ENCODE assay signal across 17 cellular contexts in genomic region chr16:84362410-84362809, GRCh38. TPM values are rescaled to one million over a fixed set of nuclear protein-coding genes. Genes with fewer than 3 reads are reported as not detected.
DNase-seq lines count a peak whose midpoint lies in the region; ATAC-seq and TF ChIP-seq lines count a peak whose summit lies in the region.
"Had no signal": no experiment of that assay in that cellular context is flagged by ENCODE, and none has a peak within 500 bp of the region (broad histone marks: within the 10 kb centered on the region; RNA-seq: fewer than 3 reads in every experiment).

No MANE protein-coding gene starts in this region.

- H3K9me3 ChIP-seq in CD4-positive, CD25-positive, alpha-beta regulatory T cell (ENCODE audit: control insufficient read depth in 2 of 2, low read length in 2 of 2): no peaks in the 10 kb centered on the region
- no peaks in the 10 kb centered on the region for H3K9me3 ChIP-seq in mucosa of descending colon
- H3K9me3 ChIP-seq: gastrocnemius medialis had no signal

- H3K9me3 Mint-ChIP-seq in CD4-positive, CD25-positive, alpha-beta regulatory T cell: peaks cover 0 to 4% (median 0%) of the 10 kb centered on the region in 7 donors
- H3K9me3 Mint-ChIP-seq: activated CD4-positive, alpha-beta T cell treated with anti-CD3 and anti-CD28 coated beads, Interleukin-2, amount 10 ng/mL, durations not matched to agents 7 days and 5 days; stimulated activated memory B cell treated with anti-CD40 and anti-IgM and Interleukin-4, amounts not matched to agents 10 μg/mL and 1 μg/mL and 100 μg/mL, for 72 hours had no signal

- in situ Hi-C loops in brain microvascular endothelial cell (cut with HindIII; ENCODE audit: low pct_ligation_motif_present, low sequenced_read_pairs): no loop called here

- no peak for DNase-seq in CD4-positive, CD25-positive, alpha-beta regulatory T cell
- DNase-seq in NCI-H146 (lab: John Stamatoyannopoulos, UW) (peak; percentile 82), SW480 (ENCODE audit: low spot score) (peak; percentile 31), mucosa of descending colon (peak in 1 of 3 donors; percentile 55), brain microvascular endothelial cell (no peak), kidney glomerular epithelial cell (lab: John Stamatoyannopoulos, UW) (no peak), T-helper 2 cell (no peak)
- DNase-seq: activated CD4-positive, alpha-beta T cell treated with anti-CD3 and anti-CD28 coated beads, Interleukin-2, amount 10 ng/mL, durations not matched to agents 7 days and 5 days; gastrocnemius medialis; GOT3; KBM-7; stimulated activated CD4-positive, alpha-beta T cell treated with anti-CD3 and anti-CD28 coated beads, Interleukin-4, amount 100 ng/mL, for 24 hours had no signal

- TF ChIP-seq CTCF in mucosa of descending colon (IDR thresholded peaks at IDR 0.05) (no peak), brain microvascular endothelial cell (IDR thresholded peaks at IDR 0.05; ENCODE audit: low read depth, low read length, missing control alignments) (no peak)

- no peaks in the 10 kb centered on the region for H3K36me3 Mint-ChIP-seq in CD4-positive, CD25-positive, alpha-beta regulatory T cell
- H3K36me3 Mint-ChIP-seq: stimulated activated memory B cell treated with anti-CD40 and anti-IgM and Interleukin-4, amounts not matched to agents 10 μg/mL and 1 μg/mL and 100 μg/mL, for 72 hours had no signal

- H3K4me3 Mint-ChIP-seq in CD4-positive, CD25-positive, alpha-beta regulatory T cell: no peak overlapping the region
- H3K4me3 Mint-ChIP-seq: activated CD4-positive, alpha-beta T cell treated with anti-CD3 and anti-CD28 coated beads, Interleukin-2, amount 10 ng/mL, durations not matched to agents 7 days and 5 days; stimulated activated memory B cell treated with anti-CD40 and anti-IgM and Interleukin-4, amounts not matched to agents 10 μg/mL and 1 μg/mL and 100 μg/mL, for 72 hours had no signal

- peaks cover 4% of the 10 kb centered on the region for H3K27me3 ChIP-seq in CD4-positive, CD25-positive, alpha-beta regulatory T cell (ENCODE audit: control insufficient read depth, insufficient read depth, low read length)
- H3K27me3 ChIP-seq in brain microvascular endothelial cell (replicated peaks): peaks cover 13% of the 10 kb centered on the region

- no peak overlapping the region for H3K27ac ChIP-seq in CD4-positive, CD25-positive, alpha-beta regulatory T cell (ENCODE audit: insufficient read depth, low read length, poor library complexity, severe bottlenecking)
- H3K27ac ChIP-seq in brain microvascular endothelial cell: no peak overlapping the region
- H3K27ac ChIP-seq: gastrocnemius medialis, RWPE1 had no signal

- H3K27me3 Mint-ChIP-seq in CD4-positive, CD25-positive, alpha-beta regulatory T cell: peaks cover 24% of the 10 kb centered on the region

- no peak for ATAC-seq in CD4-positive, CD25-positive, alpha-beta regulatory T cell (ENCODE audit: low read depth in 2 of 2)
- ATAC-seq in mucosa of descending colon (peak; percentile 63), GM21576 (IDR thresholded peaks at IDR 0.05; ENCODE audit: unreplicated experiment) (no peak)
- ATAC-seq: gastrocnemius medialis; stimulated activated memory B cell treated with anti-CD40 and anti-IgM and Interleukin-4, amounts not matched to agents 10 μg/mL and 1 μg/mL and 100 μg/mL, for 72 hours had no signal

- no peaks in the 10 kb centered on the region for H3K4me1 ChIP-seq in CD4-positive, CD25-positive, alpha-beta regulatory T cell (ENCODE audit: control insufficient read depth, insufficient read depth, low read length, poor library complexity, severe bottlenecking)
- peaks cover 39% of the 10 kb centered on the region for H3K4me1 ChIP-seq in mucosa of descending colon (ENCODE audit: low read depth)
- H3K4me1 ChIP-seq: gastrocnemius medialis had no signal

- intact Hi-C loops in mucosa of descending colon (cut with DNase I, micrococcal nuclease): no loop called here

- no peaks in the 10 kb centered on the region for H3K36me3 ChIP-seq in CD4-positive, CD25-positive, alpha-beta regulatory T cell (ENCODE audit: control insufficient read depth, insufficient read depth, low read length)
- no peaks in the 10 kb centered on the region for H3K36me3 ChIP-seq in mucosa of descending colon (ENCODE audit: low read depth)
- no peaks in the 10 kb centered on the region for H3K36me3 ChIP-seq in brain microvascular endothelial cell (replicated peaks)
- H3K36me3 ChIP-seq: gastrocnemius medialis had no signal

- H3K4me1 Mint-ChIP-seq in CD4-positive, CD25-positive, alpha-beta regulatory T cell: peaks cover 0 to 27% (median 9%) of the 10 kb centered on the region in 4 donors

- H3K27ac Mint-ChIP-seq in CD4-positive, CD25-positive, alpha-beta regulatory T cell: peak overlapping the region in 2 of 3 donors; percentile 20 to 25
- H3K27ac Mint-ChIP-seq: activated CD4-positive, alpha-beta T cell treated with anti-CD3 and anti-CD28 coated beads, Interleukin-2, amount 10 ng/mL, durations not matched to agents 7 days and 5 days; stimulated activated memory B cell treated with anti-CD40 and anti-IgM and Interleukin-4, amounts not matched to agents 10 μg/mL and 1 μg/mL and 100 μg/mL, for 72 hours had no signal

- no peak overlapping the region for H3K4me3 ChIP-seq in CD4-positive, CD25-positive, alpha-beta regulatory T cell (ENCODE audit: low read depth, low read length)
- H3K4me3 ChIP-seq in mucosa of descending colon (no peak overlapping the region), brain microvascular endothelial cell (ENCODE audit: low read depth, low read length) (no peak overlapping the region)
- H3K4me3 ChIP-seq: gastrocnemius medialis had no signal

RNA-seq across cellular contexts. Expression of gene ATP2C2, which starts 5.9 kb away (rescaled TPM):
- not detected for total RNA-seq in CD4-positive, CD25-positive, alpha-beta regulatory T cell
- polyA plus RNA-seq in CD4-positive, CD25-positive, alpha-beta regulatory T cell: under 1 TPM in 1 of 4 donors, not detected in 3; 0.10 TPM
- 100 to 1,000 TPM in 2 of 3 donors, 10 to 100 TPM in 1; 98.8 to 322 (median 159) TPM for total RNA-seq in mucosa of descending colon
- total RNA-seq: activated CD4-positive, alpha-beta T cell treated with anti-CD3 and anti-CD28 coated beads, Interleukin-2, amount 10 ng/mL, durations not matched to agents 7 days and 5 days; mononuclear cell; T-helper 2 cell treated with Interferon-gamma antibody and Interleukin-4, amounts not matched to agents 100 ng/mL and 5 ng/mL, for 36 hours had no signal

Comparison
In these comparisons a context has a peak if more than half of its experiments do, and no peak if none do; other contexts are left out.
1. DNase-seq: peak in NCI-H146 (single experiment) and SW480 (single experiment); none in CD4-positive, CD25-positive, alpha-beta regulatory T cell (0 of 3), brain microvascular endothelial cell (single experiment), kidney glomerular epithelial cell (single experiment) and T-helper 2 cell (0 of 5).
2. RNA of gene ATP2C2, which starts 5.9 kb away (total RNA-seq): 98.8 to 322 TPM in mucosa of descending colon; not detected in CD4-positive, CD25-positive, alpha-beta regulatory T cell (single experiment); every median in the first group is over 10 times any median in the second.